In the genomic region with DNA sequence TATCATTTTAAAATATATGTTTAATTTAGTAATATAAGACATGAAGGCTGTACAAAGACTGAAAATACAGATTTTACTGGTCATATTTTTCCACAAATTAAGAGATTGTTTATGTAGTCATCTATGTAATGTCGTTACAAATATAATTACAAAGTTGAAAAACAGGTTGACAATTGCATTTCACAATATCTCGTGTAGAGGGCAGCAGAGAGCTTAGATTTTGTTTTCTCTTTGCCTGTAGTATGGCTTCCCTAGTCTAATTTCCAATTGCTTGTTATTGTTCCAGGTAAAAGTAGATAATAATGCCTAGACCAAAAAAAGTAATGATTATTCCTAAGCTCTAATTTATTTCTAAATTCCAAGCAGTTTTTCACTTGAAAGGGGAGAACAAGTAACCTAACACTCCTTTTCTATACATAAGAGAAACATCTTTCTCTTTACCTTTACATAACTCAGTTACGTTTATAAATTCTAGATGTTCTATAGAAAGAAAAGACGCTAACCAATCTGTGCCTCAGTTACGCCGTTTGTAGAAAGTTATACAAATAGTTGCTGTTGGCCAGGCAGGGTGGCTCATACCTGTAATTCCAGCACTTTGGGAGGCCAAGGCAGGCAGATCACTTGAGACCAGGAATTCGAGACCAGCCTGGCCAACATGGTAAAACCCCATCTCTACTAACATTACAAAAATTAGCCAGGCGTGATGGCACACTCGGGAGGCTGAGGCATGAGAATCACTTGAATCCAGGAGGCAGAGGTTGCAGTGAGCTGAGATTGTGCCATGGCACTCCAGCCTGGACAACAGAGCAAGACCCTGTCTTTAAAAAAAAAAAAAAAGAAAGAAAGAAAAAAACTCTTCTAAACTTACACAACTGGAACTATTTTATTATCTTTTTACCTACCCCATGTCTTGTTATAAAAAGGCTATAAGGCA, we compare ENCODE assay signal across 8 cellular contexts. TPM values are rescaled to one million over a fixed set of nuclear protein-coding genes. Genes with fewer than 3 reads are reported as not detected.
A peak's percentile ranks its signal among the peaks of the same experiment; 100 is the strongest.
DNase-seq lines count a peak whose midpoint lies in the region; ATAC-seq and TF ChIP-seq lines count a peak whose summit lies in the region.

No MANE protein-coding gene starts in this region.

- no peaks in the 10 kb centered on the region for H3K36me3 ChIP-seq in mucosa of rectum (ENCODE audit: control insufficient read depth in 2 of 2, insufficient read depth in 2 of 2, low read length in 2 of 2)

- H3K27ac ChIP-seq in mucosa of rectum (ENCODE audit: low read depth in 2 of 2, low read length in 2 of 2), result peak overlapping the region; percentile 79 to 85

- H3K4me3 ChIP-seq in mucosa of rectum (ENCODE audit: low read length in 2 of 2), result peak overlapping the region in 1 of 2 donors; percentile 23

- H3K36me3 Mint-ChIP-seq in HFFc6 (ENCODE audit: low read depth), result peaks cover 10% of the 10 kb centered on the region

- H3K4me1 ChIP-seq in mucosa of rectum (ENCODE audit: control insufficient read depth in 2 of 2, insufficient read depth in 2 of 2, low read length in 2 of 2), result peaks cover 10 to 30% of the 10 kb centered on the region in 2 donors

- no peak overlapping the region for H3K4me3 Mint-ChIP-seq in HFFc6

- peak; percentile 85 for TF ChIP-seq CTCF in HFFc6 (IDR thresholded peaks at IDR 0.05)

- peaks cover 30% of the 10 kb centered on the region for H3K4me1 Mint-ChIP-seq in HFFc6 (ENCODE audit: low read depth)

- H3K27me3 ChIP-seq in mucosa of rectum (ENCODE audit: control insufficient read depth in 2 of 2, insufficient read depth in 2 of 2, low read length in 2 of 2), result no peaks in the 10 kb centered on the region

- H3K9me3 Mint-ChIP-seq in HFFc6, result no peaks in the 10 kb centered on the region

- no peaks in the 10 kb centered on the region; the same call in 1 of the 2 replicates for H3K27me3 Mint-ChIP-seq in HFFc6 (ENCODE audit: insufficient read depth)

- H3K9ac ChIP-seq in mucosa of rectum (ENCODE audit: low read depth in 1 of 2, low read length in 2 of 2), result peak overlapping the region in 1 of 2 donors; percentile 39

- no peaks in the 10 kb centered on the region for H3K9me3 ChIP-seq in mucosa of rectum (ENCODE audit: control insufficient read depth in 2 of 2, low read length in 2 of 2)

- no peak overlapping the region for H3K27ac Mint-ChIP-seq in HFFc6

- no peak for ATAC-seq in GM18502 (IDR thresholded peaks at IDR 0.05; ENCODE audit: poor library complexity, unreplicated experiment)

- peak; percentile 50 for DNase-seq in DMS79 treated with DMSO at 0.1 percent for 48 hours (lab: John Stamatoyannopoulos, UW)
- no peak for DNase-seq in DMS79 (lab: John Stamatoyannopoulos, UW)
- peak; percentile 45 for DNase-seq in HFFc6
- DNase-seq in RKO (ENCODE audit: low spot score), result peak; percentile 65
- peak; percentile 77 for DNase-seq in dermis blood vessel endothelial cell
- no peak for DNase-seq in NCI-H187 treated with DMSO at 0.1 percent for 48 hours (lab: John Stamatoyannopoulos, UW)

RNA-seq across cellular contexts. Expression of a gene that starts 30.0 kb away (rescaled TPM):
- total RNA-seq in HFFc6 (2021; fragmentation: NEBNext Ultra II Directional; extraction: Animal tissue kit (Norgen Biotek cat#: 25700)), result 10 to 100 TPM; 65.1 to 92.9 (median 86.6) TPM
- 21.1 and 34.8 TPM in 2 replicates for total RNA-seq in dermis blood vessel endothelial cell

RNA-seq across cellular contexts. Expression of a gene that starts 37.7 kb away (rescaled TPM):
- not detected for total RNA-seq in HFFc6 (2021; fragmentation: NEBNext Ultra II Directional; extraction: Animal tissue kit (Norgen Biotek cat#: 25700))
- 0.28 and 0.34 TPM in 2 replicates for total RNA-seq in dermis blood vessel endothelial cell

RNA-seq across cellular contexts. Expression of a gene that starts 57.0 kb away (rescaled TPM):
- total RNA-seq in HFFc6 (2021; fragmentation: NEBNext Ultra II Directional; extraction: Animal tissue kit (Norgen Biotek cat#: 25700)), result not detected
- total RNA-seq in dermis blood vessel endothelial cell, result not detected in 2 replicates

Comparison
In these comparisons a context has a peak if more than half of its experiments do, and no peak if none do; other contexts are left out.
1. DNase-seq: peak in DMS79 treated with DMSO at 0.1 percent for 48 hours (single experiment), HFFc6 (single experiment), RKO (single experiment) and dermis blood vessel endothelial cell (single experiment); none in DMS79 (single experiment) and NCI-H187 treated with DMSO at 0.1 percent for 48 hours (single experiment).